27 cellular contexts compared by ENCODE assay signal in the genomic region with DNA sequence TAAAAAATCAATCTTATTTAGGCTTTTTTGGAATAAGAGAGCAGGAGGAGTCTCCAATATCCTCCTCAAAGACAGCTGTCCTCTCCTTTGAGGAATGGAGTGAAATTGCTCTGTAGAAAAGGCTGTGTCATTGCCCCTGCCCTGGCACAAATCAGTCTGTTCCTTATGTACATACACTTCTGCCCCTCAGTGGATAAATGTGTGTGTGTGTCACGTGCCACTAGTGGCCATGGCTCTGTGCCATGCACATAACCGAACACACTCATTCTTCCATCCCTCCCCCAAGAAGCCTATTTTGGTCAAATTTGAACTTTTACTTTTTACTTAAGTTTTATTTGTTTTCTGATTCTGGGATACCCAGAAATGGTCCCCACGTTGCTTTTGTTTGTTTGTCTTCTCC. TPM values are rescaled to one million over a fixed set of nuclear protein-coding genes. Genes with fewer than 3 reads are reported as not detected.
A peak's percentile ranks its signal among the peaks of the same experiment; 100 is the strongest.
DNase-seq lines count a peak whose midpoint lies in the region; ATAC-seq, FAIRE-seq and TF ChIP-seq lines count a peak whose summit lies in the region.
"Had no signal": no experiment of that assay in that cellular context is flagged by ENCODE, and none has a peak within 500 bp of the region (broad histone marks: within the 10 kb centered on the region; RNA-seq: fewer than 3 reads in every experiment).

No MANE protein-coding gene starts in this region.

- TF ChIP-seq EP300 in HepG2 (IDR thresholded peaks at IDR 0.05; ENCODE audit: low read depth in 2 of 2, low read length in 2 of 2) = no peak
- TF ChIP-seq EP300 in HepG2 (CRISPR knock-in tag; IDR thresholded peaks at IDR 0.05; ENCODE audit: borderline replicate concordance) = no peak

- no peak overlapping the region for H2AFZ ChIP-seq in HepG2 (ENCODE audit: low read length)

- peak overlapping the region in 1 of 2 donors; percentile 12 for H3K27ac ChIP-seq in liver (ENCODE audit: low read depth in 1 of 2, low read length in 2 of 2)
- H3K27ac ChIP-seq in HepG2 (ENCODE audit: extremely low read length, insufficient read depth, low read length) = no peak overlapping the region
- peak overlapping the region in 4 of 5 donors; percentile 23 to 88 (median 72) for H3K27ac ChIP-seq in adrenal gland
- H3K27ac ChIP-seq: coronary artery, SJSA1, suprapubic skin had no signal

- H3K9ac ChIP-seq in liver (ENCODE audit: low read depth in 1 of 2, low read length in 2 of 2) (no peak overlapping the region), HepG2 (ENCODE audit: insufficient read depth, low read depth, low read length) (no peak overlapping the region)

- no peaks in the 10 kb centered on the region for H3K27me3 ChIP-seq in liver (ENCODE audit: control insufficient read depth in 4 of 4, insufficient read depth in 4 of 4, low read length in 3 of 4)
- H3K27me3 ChIP-seq in HepG2 (ENCODE audit: control insufficient read depth in 1 of 2, insufficient read depth in 2 of 2, low read length in 2 of 2) = no peaks in the 10 kb centered on the region
- H3K27me3 ChIP-seq in adrenal gland = no peaks in the 10 kb centered on the region
- H3K27me3 ChIP-seq: SJSA1, suprapubic skin had no signal

- TF ChIP-seq CTCF in liver (IDR thresholded peaks at IDR 0.05; ENCODE audit: low read depth, low read length, missing input control) (no peak), HepG2 (CRISPR knock-in tag; IDR thresholded peaks at IDR 0.05) (no peak), adrenal gland (IDR thresholded peaks at IDR 0.05) (no peak)

- H3K9me3 ChIP-seq in liver (ENCODE audit: control insufficient read depth in 4 of 4, low read length in 3 of 4) (no peaks in the 10 kb centered on the region), HepG2 (ENCODE audit: low read length) (no peaks in the 10 kb centered on the region), adrenal gland (replicated peaks in 1 of 3) (no peaks in the 10 kb centered on the region)
- H3K9me3 ChIP-seq: SJSA1, suprapubic skin had no signal

- peaks cover 9% of the 10 kb centered on the region for H3K36me3 Mint-ChIP-seq in activated T-cell treated with anti-CD3 and anti-CD28 coated beads, Interleukin-2, amount 50 U/mL, for 4 hours (ENCODE audit: insufficient read depth)
- H3K36me3 Mint-ChIP-seq: activated naive CD4-positive, alpha-beta T cell treated with anti-CD3 and anti-CD28 coated beads, Interleukin-2, amount 10 ng/mL, durations not matched to agents 7 days and 5 days had no signal

- H4K20me1 ChIP-seq in HepG2 (ENCODE audit: insufficient read depth, low read length) = peaks cover 3% of the 10 kb centered on the region; the same call in 1 of the 2 replicates

- in situ Hi-C loops in HepG2 (cut with HindIII; ENCODE audit: extremely low pct_ligation_motif_present, low pct_unique_long_range_greater_than_20kb) = no loop called here

- FAIRE-seq in HepG2 (lab: Jason Lieb, UNC) (no peak), urothelium cell line (lab: Jason Lieb, UNC) (peak; percentile 20)
- FAIRE-seq: bronchial epithelial cell, H54, kidney, RCC 7860 had no signal

- no peak overlapping the region for H3K4me2 ChIP-seq in HepG2 (ENCODE audit: low read depth, low read length)

- TF ChIP-seq POLR2A in HepG2 (IDR thresholded peaks at IDR 0.05; ENCODE audit: insufficient read depth in 1 of 2, low read depth in 2 of 2, low read length in 2 of 2) (no peak), adrenal gland (IDR thresholded peaks at IDR 0.05) (no peak)

- DNase-seq in HepG2 (ENCODE audit: low spot score) = no peak
- peak in 2 of 7 donors; percentile 31 to 36 for DNase-seq in adrenal gland
- DNase-seq in left colon = no peak
- no peak for DNase-seq in urothelium cell line (ENCODE audit: low spot score)
- DNase-seq in NCI-H2107 treated with DMSO at 0.1 percent for 48 hours (lab: John Stamatoyannopoulos, UW; ENCODE audit: unreplicated experiment) = no peak
- DNase-seq in activated T-cell treated with anti-CD3 and anti-CD28 coated beads, Interleukin-2, amount 50 U/mL, for 4 hours = no peak
- DNase-seq: activated CD4-positive, alpha-beta T cell treated with anti-CD3 and anti-CD28 coated beads for 4 hours; activated CD8-positive, alpha-beta memory T cell treated with anti-CD3 and anti-CD28 coated beads for 24 hours; activated naive CD4-positive, alpha-beta T cell treated with anti-CD3 and anti-CD28 coated beads, Interleukin-2, amount 10 ng/mL, durations not matched to agents 7 days and 5 days; activated T-cell treated with anti-CD3 and anti-CD28 coated beads, Interleukin-2, amount 50 U/mL, for 48 hours; COR-L47; DMS79 treated with DMSO at 0.1 percent for 48 hours; Kasumi-1; kidney; NCI-H1092; NCI-H2081; NCI-H446; T-cell had no signal

- no peak overlapping the region for H3K4me3 Mint-ChIP-seq in activated T-cell treated with anti-CD3 and anti-CD28 coated beads, Interleukin-2, amount 50 U/mL, for 4 hours
- H3K4me3 Mint-ChIP-seq: activated naive CD4-positive, alpha-beta T cell treated with anti-CD3 and anti-CD28 coated beads, Interleukin-2, amount 10 ng/mL, durations not matched to agents 7 days and 5 days; memory B cell; T-cell had no signal

- peaks cover 3% of the 10 kb centered on the region for H3K79me2 ChIP-seq in HepG2 (ENCODE audit: insufficient read depth, low read length)

- intact Hi-C loops in HepG2 (cut with micrococcal nuclease; ENCODE audit: unreplicated experiment) (no loop called here), adrenal gland (cut with DNase I) (loop anchor here in 1 of 2 donors (10.0 kb wide), 1 partner anchor 53 kb away; the partner anchor contains the start of genes ANKS1A and TAF11), left colon (cut with DNase I, micrococcal nuclease) (no loop called here)

- peaks cover 3 to 17% (median 9%) of the 10 kb centered on the region in 4 donors for H3K4me1 ChIP-seq in liver (ENCODE audit: control insufficient read depth in 4 of 4, insufficient read depth in 4 of 4, low read length in 3 of 4)
- peaks cover 18% of the 10 kb centered on the region for H3K4me1 ChIP-seq in HepG2 (ENCODE audit: insufficient read depth, low read length)
- peaks cover 33 to 60% of the 10 kb centered on the region in 2 donors for H3K4me1 ChIP-seq in adrenal gland (replicated peaks in 1 of 2)
- H3K4me1 ChIP-seq: SJSA1 had no signal

- H3K4me3 ChIP-seq in liver (ENCODE audit: low read depth in 1 of 3, low read length in 3 of 3) = no peak overlapping the region
- no peak overlapping the region for H3K4me3 ChIP-seq in HepG2 (replicated peaks in 1 of 3; ENCODE audit: insufficient read depth in 1 of 3, low read depth in 2 of 3, low read length in 3 of 3)
- H3K4me3 ChIP-seq in adrenal gland = no peak overlapping the region
- H3K4me3 ChIP-seq: coronary artery, SJSA1, suprapubic skin had no signal

- H3K36me3 ChIP-seq in liver (ENCODE audit: control insufficient read depth in 4 of 4, insufficient read depth in 3 of 4, low read depth in 1 of 4, low read length in 3 of 4) = no peaks in the 10 kb centered on the region
- no peaks in the 10 kb centered on the region for H3K36me3 ChIP-seq in HepG2 (replicated peaks in 1 of 2; ENCODE audit: control insufficient read depth in 1 of 2, insufficient read depth in 2 of 2, low read length in 2 of 2)
- no peaks in the 10 kb centered on the region for H3K36me3 ChIP-seq in adrenal gland (replicated peaks in 1 of 2)
- H3K36me3 ChIP-seq: SJSA1, suprapubic skin had no signal

- no peaks in the 10 kb centered on the region for H3K4me1 Mint-ChIP-seq in activated T-cell treated with anti-CD3 and anti-CD28 coated beads, Interleukin-2, amount 50 U/mL, for 4 hours (ENCODE audit: low read depth)
- H3K4me1 Mint-ChIP-seq: activated naive CD4-positive, alpha-beta T cell treated with anti-CD3 and anti-CD28 coated beads, Interleukin-2, amount 10 ng/mL, durations not matched to agents 7 days and 5 days had no signal

- no peaks in the 10 kb centered on the region for H3K9me3 Mint-ChIP-seq in activated T-cell treated with anti-CD3 and anti-CD28 coated beads, Interleukin-2, amount 50 U/mL, for 4 hours
- H3K9me3 Mint-ChIP-seq: activated naive CD4-positive, alpha-beta T cell treated with anti-CD3 and anti-CD28 coated beads, Interleukin-2, amount 10 ng/mL, durations not matched to agents 7 days and 5 days; T-cell had no signal

- no peaks in the 10 kb centered on the region for H3K27me3 Mint-ChIP-seq in activated T-cell treated with anti-CD3 and anti-CD28 coated beads, Interleukin-2, amount 50 U/mL, for 4 hours (ENCODE audit: low read depth)
- H3K27me3 Mint-ChIP-seq: activated naive CD4-positive, alpha-beta T cell treated with anti-CD3 and anti-CD28 coated beads, Interleukin-2, amount 10 ng/mL, durations not matched to agents 7 days and 5 days; memory B cell; T-cell had no signal

- WGBS in liver = 31% methylated on average over 3 of the region's 3 CpGs
- 95% methylated on average over 3 of the region's 3 CpGs for WGBS in HepG2 (ENCODE audit: low lambda C conversion rate)
- 62 to 75% (median 69%) methylated on average over 3 of the region's 3 CpGs for WGBS in adrenal gland, 4 donors

- ATAC-seq in HepG2 (no peak), left colon (peak; percentile 44), HG02798 (IDR thresholded peaks at IDR 0.05; ENCODE audit: poor library complexity, unreplicated experiment) (no peak)
- no peak for ATAC-seq in activated T-cell treated with anti-CD3 and anti-CD28 coated beads, Interleukin-2, amount 50 U/mL, for 4 hours
- ATAC-seq: T-cell had no signal

- no TSS peak for BruUV-seq in HepG2 (replicated peaks; lab: Mats Ljungman, UMichigan)

- POLR2A ChIA-PET in HepG2 (lab: Yijun Ruan, JAX) = no interaction called here

- CTCF ChIA-PET in HepG2 (lab: Yijun Ruan, JAX; ENCODE audit: low intra/inter-chr PET ratio, low total read pairs) = no interaction called here

- TF ChIP-seq RAD21 in liver (IDR thresholded peaks at IDR 0.05) = peak in 1 of 2 donors; percentile 20
- TF ChIP-seq RAD21 in HepG2 (CRISPR knock-in tag; IDR thresholded peaks at IDR 0.05) = no peak

RNA-seq across cellular contexts. Expression of gene ANKS1A, which starts 49.2 kb away (rescaled TPM):
- total RNA-seq in liver = 10 to 100 TPM in 1 of 2 donors, 1 to 10 TPM in 1; 6.5 to 18.7 TPM
- polyA plus RNA-seq in liver = 1 to 10 TPM; 4.3 to 6.8 TPM
- 14.5 and 15.1 TPM in 2 replicates for total RNA-seq in HepG2 (2016; rRNA removed; fragmentation: Illumina TruSeq; extraction: Trizol)
- 1.8 and 2.1 TPM in 2 replicates for total RNA-seq in HepG2 (2016; cell fraction: cytosol; rRNA removed; fragmentation: Illumina TruSeq; extraction: Trizol; ENCODE audit: low read depth)
- total RNA-seq in HepG2 (2016; cell fraction: insoluble cytoplasmic fraction; rRNA removed; fragmentation: Illumina TruSeq; extraction: Trizol) = 11.8 and 14.7 TPM in 2 replicates
- 5.1 and 5.2 TPM in 2 replicates for total RNA-seq in HepG2 (2016; cell fraction: membrane; rRNA removed; fragmentation: Illumina TruSeq; extraction: Trizol)
- 12.6 and 14.4 TPM in 2 replicates for total RNA-seq in HepG2 (2016; cell fraction: nucleus; rRNA removed; fragmentation: Illumina TruSeq; extraction: Trizol)
- 7.2 and 8.2 TPM in 2 replicates for polyA plus RNA-seq in HepG2 (2011; rRNA removed)
- polyA plus RNA-seq in HepG2 (2011; cell fraction: cytosol; rRNA removed) = 3.6 and 4.0 TPM in 2 replicates
- 15.9 and 18.1 TPM in 2 replicates for polyA plus RNA-seq in HepG2 (2011; cell fraction: nucleus; rRNA removed)
- polyA plus RNA-seq in HepG2 (2012) = 10.9 and 11.3 TPM in 2 replicates
- 0.49 and 0.55 TPM in 2 replicates for polyA plus RNA-seq in HepG2 (2016; cell fraction: cytosol; fragmentation: Illumina TruSeq; extraction: Trizol; ENCODE audit: low read depth)
- 7.8 and 11.0 TPM in 2 replicates for polyA plus RNA-seq in HepG2 (2016; cell fraction: insoluble cytoplasmic fraction; fragmentation: Illumina TruSeq; extraction: Trizol; ENCODE audit: low read depth)
- 1.5 and 2.0 TPM in 2 replicates for polyA plus RNA-seq in HepG2 (2016; cell fraction: membrane; fragmentation: Illumina TruSeq; extraction: Trizol; ENCODE audit: low read depth)
- polyA plus RNA-seq in HepG2 (2016; cell fraction: nucleus; fragmentation: Illumina TruSeq; extraction: Trizol; ENCODE audit: insufficient read depth, low read depth) = 16.3 and 18.8 TPM in 2 replicates
- polyA minus RNA-seq in HepG2 (2011; rRNA and poly(A)+ RNA removed; ENCODE audit: low replicate concordance) = 16.7 and 18.1 TPM in 2 replicates
- 6.1 and 8.1 TPM in 2 replicates for polyA minus RNA-seq in HepG2 (2011; cell fraction: cytosol; rRNA and poly(A)+ RNA removed)
- polyA minus RNA-seq in HepG2 (2011; cell fraction: nucleus; rRNA and poly(A)+ RNA removed) = 13.3 and 13.8 TPM in 2 replicates
- total RNA-seq in adrenal gland = 10 to 100 TPM; 22.8 to 68.0 (median 45.4) TPM
- 10 to 100 TPM; 12.6 to 21.1 (median 15.7) TPM for polyA plus RNA-seq in adrenal gland
- total RNA-seq in left colon = 10 to 100 TPM; 31.8 to 32.0 TPM
- total RNA-seq in activated T-cell treated with anti-CD3 and anti-CD28 coated beads, Interleukin-2, amount 50 U/mL, for 4 hours = 1 to 10 TPM; 7.7 to 8.3 (median 8.2) TPM

RNA-seq across cellular contexts. Expression of gene TAF11, which starts 50.4 kb away (rescaled TPM):
- 10 to 100 TPM; 12.0 to 16.0 TPM for total RNA-seq in liver
- polyA plus RNA-seq in liver = 10 to 100 TPM in 1 of 2 donors, 1 to 10 TPM in 1; 7.3 to 12.2 TPM
- total RNA-seq in HepG2 (2016; rRNA removed; fragmentation: Illumina TruSeq; extraction: Trizol) = 73.6 and 94.9 TPM in 2 replicates
- total RNA-seq in HepG2 (2016; cell fraction: cytosol; rRNA removed; fragmentation: Illumina TruSeq; extraction: Trizol; ENCODE audit: low read depth) = 15.2 and 17.0 TPM in 2 replicates
- 76.1 and 101 TPM in 2 replicates for total RNA-seq in HepG2 (2016; cell fraction: insoluble cytoplasmic fraction; rRNA removed; fragmentation: Illumina TruSeq; extraction: Trizol)
- 48.5 and 59.3 TPM in 2 replicates for total RNA-seq in HepG2 (2016; cell fraction: membrane; rRNA removed; fragmentation: Illumina TruSeq; extraction: Trizol)
- 26.5 and 29.8 TPM in 2 replicates for total RNA-seq in HepG2 (2016; cell fraction: nucleus; rRNA removed; fragmentation: Illumina TruSeq; extraction: Trizol)
- 29.5 and 35.4 TPM in 2 replicates for polyA plus RNA-seq in HepG2 (2011; rRNA removed)
- 19.6 and 30.9 TPM in 2 replicates for polyA plus RNA-seq in HepG2 (2011; cell fraction: cytosol; rRNA removed)
- polyA plus RNA-seq in HepG2 (2011; cell fraction: nucleus; rRNA removed) = 15.0 and 19.9 TPM in 2 replicates
- polyA plus RNA-seq in HepG2 (2012) = 25.1 and 34.4 TPM in 2 replicates
- 17.3 and 17.5 TPM in 2 replicates for polyA plus RNA-seq in HepG2 (2016; cell fraction: cytosol; fragmentation: Illumina TruSeq; extraction: Trizol; ENCODE audit: low read depth)
- 93.7 and 105 TPM in 2 replicates for polyA plus RNA-seq in HepG2 (2016; cell fraction: insoluble cytoplasmic fraction; fragmentation: Illumina TruSeq; extraction: Trizol; ENCODE audit: low read depth)
- 40.2 and 43.7 TPM in 2 replicates for polyA plus RNA-seq in HepG2 (2016; cell fraction: membrane; fragmentation: Illumina TruSeq; extraction: Trizol; ENCODE audit: low read depth)
- 53.1 and 56.0 TPM in 2 replicates for polyA plus RNA-seq in HepG2 (2016; cell fraction: nucleus; fragmentation: Illumina TruSeq; extraction: Trizol; ENCODE audit: insufficient read depth, low read depth)
- polyA minus RNA-seq in HepG2 (2011; rRNA and poly(A)+ RNA removed; ENCODE audit: low replicate concordance) = 10.4 and 14.8 TPM in 2 replicates
- 9.6 and 10.0 TPM in 2 replicates for polyA minus RNA-seq in HepG2 (2011; cell fraction: cytosol; rRNA and poly(A)+ RNA removed)
- 11.2 and 13.4 TPM in 2 replicates for polyA minus RNA-seq in HepG2 (2011; cell fraction: nucleus; rRNA and poly(A)+ RNA removed)
- total RNA-seq in adrenal gland = 10 to 100 TPM; 16.4 to 27.8 (median 23.8) TPM
- 10 to 100 TPM; 28.5 to 45.5 (median 42.6) TPM for polyA plus RNA-seq in adrenal gland
- 10 to 100 TPM; 21.6 to 25.0 TPM for total RNA-seq in left colon
- 10 to 100 TPM; 26.1 to 33.4 (median 28.5) TPM for total RNA-seq in activated T-cell treated with anti-CD3 and anti-CD28 coated beads, Interleukin-2, amount 50 U/mL, for 4 hours
